Comparison of ENCODE assay signal across 25 cellular contexts in the genomic region with DNA sequence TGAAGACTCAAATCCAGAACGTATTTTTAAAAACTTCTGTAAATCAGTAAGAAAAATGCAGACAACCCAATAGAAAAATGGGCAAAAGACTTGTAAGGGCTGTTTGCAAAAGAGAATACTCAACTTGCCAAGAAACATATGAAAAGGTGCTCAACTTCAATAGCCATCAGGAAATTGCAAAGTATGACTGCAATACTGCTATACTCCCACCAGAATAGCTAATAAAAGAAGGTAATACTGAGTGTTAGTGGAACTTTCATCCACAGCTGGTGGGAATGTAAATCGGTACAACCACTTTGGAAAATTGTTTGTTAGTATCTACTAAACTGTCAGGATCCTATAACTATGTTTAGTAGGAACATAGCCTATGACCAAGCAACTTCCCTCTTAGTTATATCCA. TPM values are rescaled to one million over a fixed set of nuclear protein-coding genes. Genes with fewer than 3 reads are reported as not detected.
"Had no signal": no experiment of that assay in that cellular context is flagged by ENCODE, and none has a peak within 500 bp of the region (broad histone marks: within the 10 kb centered on the region; RNA-seq: fewer than 3 reads in every experiment).

No MANE protein-coding gene starts in this region.

- ATAC-seq: foreskin keratinocyte, gastroesophageal sphincter, heart right ventricle, left cardiac atrium, left lung, left ventricle myocardium superior, lower lobe of right lung had no signal

- FAIRE-seq: colon, endothelial cell of umbilical vein, frontal cortex, islet of Langerhans, keratinocyte had no signal

- H3K36me3 ChIP-seq: esophagus muscularis mucosa, gastroesophageal sphincter, heart right ventricle, left lung, lower lobe of right lung had no signal

- H3K27ac ChIP-seq: coronary artery, dorsolateral prefrontal cortex, esophagus muscularis mucosa, foreskin keratinocyte, gastroesophageal sphincter, heart right ventricle, left lung, lower lobe of right lung had no signal

- H3K4me1 ChIP-seq: foreskin keratinocyte, gastroesophageal sphincter, heart right ventricle, left lung, lower lobe of right lung had no signal

- H3K27me3 ChIP-seq: esophagus muscularis mucosa, foreskin keratinocyte, gastroesophageal sphincter, left lung had no signal

- DNase-seq: dermis blood vessel endothelial cell; dorsolateral prefrontal cortex; effector CD4-positive, alpha-beta T cell; effector memory CD4-positive, alpha-beta T cell; foreskin keratinocyte; heart right ventricle; hippocampal formation; left cardiac atrium; left lung; left ventricle myocardium superior; lower lobe of right lung; mesenchymal stem cell; midbrain had no signal

- H3K9me3 ChIP-seq: esophagus muscularis mucosa, gastroesophageal sphincter, left lung, lower lobe of right lung had no signal

- H3K4me3 ChIP-seq: coronary artery, dorsolateral prefrontal cortex, esophagus muscularis mucosa, gastroesophageal sphincter, heart right ventricle, left lung, lower lobe of right lung had no signal

RNA-seq across cellular contexts. Expression of a gene that starts 48.1 kb away (rescaled TPM):
- total RNA-seq: dermis blood vessel endothelial cell, endothelial cell of umbilical vein, epithelial cell of proximal tubule, esophagus muscularis mucosa, fibroblast of villous mesenchyme, foreskin keratinocyte, frontal cortex, heart right ventricle, kidney epithelial cell, left cardiac atrium, left ventricle myocardium superior, lung microvascular endothelial cell had no signal
- polyA plus RNA-seq: endothelial cell of umbilical vein had no signal
